Comparison of ENCODE assay signal across 33 cellular contexts in genomic region chr7:22288212-22288611, GRCh38.
"Had no signal": no experiment of that assay in that cellular context is flagged by ENCODE, and none has a peak within 500 bp of the region (broad histone marks: within the 10 kb centered on the region; RNA-seq: fewer than 3 reads in every experiment).

No MANE protein-coding gene starts in this region.

- H3K4me3 Mint-ChIP-seq: activated CD4-positive, alpha-beta memory T cell treated with anti-CD3 and anti-CD28 coated beads, Interleukin-2, amount 10 ng/mL, durations not matched to agents 7 days and 5 days; activated CD4-positive, alpha-beta T cell treated with anti-CD3 and anti-CD28 coated beads for 36 hours; activated CD4-positive, alpha-beta T cell treated with anti-CD3 and anti-CD28 coated beads, Interleukin-2, amount 10 ng/mL, durations not matched to agents 7 days and 5 days; activated CD8-positive, alpha-beta memory T cell treated with anti-CD3 and anti-CD28 coated beads, Interleukin-2, amount 10 ng/mL, durations not matched to agents 7 days and 5 days; activated CD8-positive, alpha-beta T cell treated with anti-CD3 and anti-CD28 coated beads, Interleukin-2, amount 10 ng/mL, durations not matched to agents 7 days and 5 days; activated naive CD4-positive, alpha-beta T cell treated with anti-CD3 and anti-CD28 coated beads, Interleukin-2, amount 10 ng/mL, durations not matched to agents 7 days and 5 days; activated naive CD4-positive, alpha-beta T cell treated with anti-CD3 and anti-CD28 coated beads, Interleukin-2, amount 50 U/mL, for 24 hours; activated naive CD8-positive, alpha-beta T cell; activated naive CD8-positive, alpha-beta T cell treated with anti-CD3 and anti-CD28 coated beads, Interleukin-2, amount 10 ng/mL, durations not matched to agents 7 days and 5 days; activated naive CD8-positive, alpha-beta T cell treated with anti-CD3 and anti-CD28 coated beads, Interleukin-2, amount 50 U/mL, for 24 hours; activated T-cell treated with anti-CD3 and anti-CD28 coated beads, Interleukin-2, amount 50 U/mL, for 24 hours; T-helper 1 cell treated with Interleukin-12 subunit alpha and Interleukin-12 subunit beta and Interleukin-4 antibody, amounts not matched to agents 30 μg/mL and 1 μg/mL, for 36 hours; T-helper 2 cell treated with Interferon-gamma antibody and Interleukin-4, amounts not matched to agents 5 μg/mL and 100 μg/mL, for 36 hours; WTC11 had no signal

- H3K4me1 Mint-ChIP-seq: activated naive CD4-positive, alpha-beta T cell treated with anti-CD3 and anti-CD28 coated beads, Interleukin-2, amount 50 U/mL, for 24 hours had no signal

- H3K4me1 ChIP-seq: body of pancreas, breast epithelium had no signal

- H3K9me3 ChIP-seq: body of pancreas, breast epithelium had no signal

- H3K27ac Mint-ChIP-seq: activated CD4-positive, alpha-beta memory T cell treated with anti-CD3 and anti-CD28 coated beads, Interleukin-2, amount 10 ng/mL, durations not matched to agents 7 days and 5 days; activated CD4-positive, alpha-beta T cell treated with anti-CD3 and anti-CD28 coated beads for 36 hours; activated CD4-positive, alpha-beta T cell treated with anti-CD3 and anti-CD28 coated beads, Interleukin-2, amount 10 ng/mL, durations not matched to agents 7 days and 5 days; activated CD8-positive, alpha-beta memory T cell treated with anti-CD3 and anti-CD28 coated beads, Interleukin-2, amount 10 ng/mL, durations not matched to agents 7 days and 5 days; activated CD8-positive, alpha-beta T cell treated with anti-CD3 and anti-CD28 coated beads, Interleukin-2, amount 10 ng/mL, durations not matched to agents 7 days and 5 days; activated naive CD4-positive, alpha-beta T cell treated with anti-CD3 and anti-CD28 coated beads, Interleukin-2, amount 10 ng/mL, durations not matched to agents 7 days and 5 days; activated naive CD8-positive, alpha-beta T cell; activated naive CD8-positive, alpha-beta T cell treated with anti-CD3 and anti-CD28 coated beads, Interleukin-2, amount 10 ng/mL, durations not matched to agents 7 days and 5 days; activated naive CD8-positive, alpha-beta T cell treated with anti-CD3 and anti-CD28 coated beads, Interleukin-2, amount 50 U/mL, for 24 hours; activated T-cell treated with anti-CD3 and anti-CD28 coated beads, Interleukin-2, amount 50 U/mL, for 24 hours; activated T-helper 2 cell treated with anti-CD3 and anti-CD28 coated beads, Interferon-gamma antibody, Interleukin-2, Interleukin-4, amounts not matched to agents 10 μg/mL and 5 μg/mL and 100 μg/mL, durations not matched to agents 14 hours and 24 hours and 36 hours; T-helper 1 cell treated with Interleukin-12 subunit alpha and Interleukin-12 subunit beta and Interleukin-4 antibody, amounts not matched to agents 30 μg/mL and 1 μg/mL, for 36 hours; T-helper 2 cell treated with Interferon-gamma antibody and Interleukin-4, amounts not matched to agents 5 μg/mL and 100 μg/mL, for 36 hours; WTC11 had no signal

- H3K9me3 Mint-ChIP-seq: activated CD4-positive, alpha-beta memory T cell treated with anti-CD3 and anti-CD28 coated beads, Interleukin-2, amount 10 ng/mL, durations not matched to agents 7 days and 5 days; activated naive CD4-positive, alpha-beta T cell treated with anti-CD3 and anti-CD28 coated beads, Interleukin-2, amount 10 ng/mL, durations not matched to agents 7 days and 5 days; activated naive CD4-positive, alpha-beta T cell treated with anti-CD3 and anti-CD28 coated beads, Interleukin-2, amount 50 U/mL, for 24 hours; activated T-cell treated with anti-CD3 and anti-CD28 coated beads, Interleukin-2, amount 50 U/mL, for 24 hours; activated T-helper 2 cell treated with anti-CD3 and anti-CD28 coated beads, Interferon-gamma antibody, Interleukin-2, Interleukin-4, amounts not matched to agents 10 μg/mL and 5 μg/mL and 100 μg/mL, durations not matched to agents 14 hours and 24 hours and 36 hours; T-helper 1 cell treated with Interleukin-12 subunit alpha and Interleukin-12 subunit beta and Interleukin-4 antibody, amounts not matched to agents 30 μg/mL and 1 μg/mL, for 36 hours; T-helper 2 cell treated with Interferon-gamma antibody and Interleukin-4, amounts not matched to agents 5 μg/mL and 100 μg/mL, for 36 hours had no signal

- H3K4me3 ChIP-seq: body of pancreas, breast epithelium had no signal

- DNase-seq: activated CD4-positive, alpha-beta memory T cell treated with anti-CD3 and anti-CD28 coated beads, Interleukin-2, amount 10 ng/mL, durations not matched to agents 7 days and 5 days; activated CD4-positive, alpha-beta T cell treated with anti-CD3 and anti-CD28 coated beads for 1 hour; activated CD4-positive, alpha-beta T cell treated with anti-CD3 and anti-CD28 coated beads for 36 hours; activated CD4-positive, alpha-beta T cell treated with anti-CD3 and anti-CD28 coated beads for 48 hours; activated CD4-positive, alpha-beta T cell treated with anti-CD3 and anti-CD28 coated beads, Interleukin-2, amount 10 ng/mL, durations not matched to agents 7 days and 5 days; activated CD4-positive, alpha-beta T cell treated with anti-CD3 and anti-CD28 coated beads, Interleukin-2, amount 50 U/mL, for 48 hours; activated CD4-positive, CD25-positive, alpha-beta regulatory T cell; activated CD8-positive, alpha-beta memory T cell treated with anti-CD3 and anti-CD28 coated beads for 24 hours; activated CD8-positive, alpha-beta memory T cell treated with anti-CD3 and anti-CD28 coated beads, Interleukin-2, amount 10 ng/mL, durations not matched to agents 7 days and 5 days; activated CD8-positive, alpha-beta memory T cell treated with anti-CD3 and anti-CD28 coated beads, Interleukin-2, amount 50 U/mL, for 48 hours; activated CD8-positive, alpha-beta T cell treated with anti-CD3 and anti-CD28 coated beads, Interleukin-2, amount 10 ng/mL, durations not matched to agents 7 days and 5 days; activated effector memory CD4-positive, alpha-beta T cell treated with Interleukin-2 at 50 U/mL for 16 hours; activated gamma-delta T cell; activated naive CD4-positive, alpha-beta T cell treated with anti-CD3 and anti-CD28 coated beads, Interleukin-2, amount 10 ng/mL, durations not matched to agents 7 days and 5 days; activated naive CD4-positive, alpha-beta T cell treated with Interleukin-2 at 50 U/mL for 16 hours; activated naive CD8-positive, alpha-beta T cell treated with anti-CD3 and anti-CD28 coated beads, Interleukin-2, amount 10 ng/mL, durations not matched to agents 7 days and 5 days; activated naive CD8-positive, alpha-beta T cell treated with anti-CD3 and anti-CD28 coated beads, Interleukin-2, amount 50 U/mL, for 24 hours; activated T-cell treated with anti-CD3 and anti-CD28 coated beads, Interleukin-2, amount 50 U/mL, for 24 hours; activated T-cell treated with anti-CD3 and anti-CD28 coated beads, Interleukin-2, amount 50 U/mL, for 48 hours; aorta; body of pancreas; brain microvascular endothelial cell; central memory CD4-positive, alpha-beta T cell; T-helper 1 cell; T-helper 9 cell; WERI-Rb-1 had no signal

- H3K36me3 ChIP-seq: brain microvascular endothelial cell, breast epithelium had no signal

- H3K36me3 Mint-ChIP-seq: activated CD8-positive, alpha-beta memory T cell treated with anti-CD3 and anti-CD28 coated beads, Interleukin-2, amount 10 ng/mL, durations not matched to agents 7 days and 5 days; activated naive CD4-positive, alpha-beta T cell treated with anti-CD3 and anti-CD28 coated beads, Interleukin-2, amount 10 ng/mL, durations not matched to agents 7 days and 5 days; activated naive CD4-positive, alpha-beta T cell treated with anti-CD3 and anti-CD28 coated beads, Interleukin-2, amount 50 U/mL, for 24 hours; activated naive CD8-positive, alpha-beta T cell had no signal

- H3K27me3 ChIP-seq: body of pancreas, brain microvascular endothelial cell, breast epithelium had no signal

- H3K27ac ChIP-seq: body of pancreas, brain microvascular endothelial cell, breast epithelium, WERI-Rb-1 had no signal
